8 cellular contexts compared by ENCODE assay signal in genomic region chr9:109119439-109120203, GRCh38. TPM values are rescaled to one million over a fixed set of nuclear protein-coding genes. Genes with fewer than 3 reads are reported as not detected.
DNase-seq lines count a peak whose midpoint lies in the region; FAIRE-seq and TF ChIP-seq lines count a peak whose summit lies in the region.

TSS of gene TMEM245 (minus strand) at chr9:109119947. CDS start at chr9:109119913, 34 bp downstream.

- FAIRE-seq in frontal cortex (lab: Jason Lieb, UNC), result peak; percentile 54

- no peaks in the 10 kb centered on the region for H3K36me3 ChIP-seq in neutrophil

- H3K4me1 ChIP-seq in neutrophil (ENCODE audit: control insufficient read depth in 1 of 2, insufficient read depth in 1 of 2, low read depth in 1 of 2, low read length in 1 of 2), result peaks cover 24 to 26% of the 10 kb centered on the region in 2 experiments

- H3K27ac ChIP-seq in neutrophil, result peak within 1 kb of the TSS; percentile 72
- H3K27ac ChIP-seq in substantia nigra (ENCODE audit: low read depth, low read length, poor library complexity, severe bottlenecking), result peak within 1 kb of the TSS; percentile 83

- in situ Hi-C loops in SK-MEL-5 (cut with HindIII; ENCODE audit: low pct_unique_long_range_greater_than_20kb, low sequenced_read_pairs), result no loop called here

- CTCF ChIA-PET in HEK293T (lab: Yijun Ruan, JAX), result no interaction called here

- H3K4me3 ChIP-seq in neutrophil (ENCODE audit: low read depth in 1 of 2, low read length in 1 of 2), result peak within 1 kb of the TSS; percentile 72 to 81

- H3K9me3 ChIP-seq in neutrophil, result no peaks in the 10 kb centered on the region

- DNase-seq in GF-D8 (lab: John Stamatoyannopoulos, UW) (peak; percentile 96), HEK293T (ENCODE audit: extremely low spot score) (peak; percentile 86), MV-4-11 (lab: John Stamatoyannopoulos, UW) (peak; percentile 99), SK-MEL-5 (ENCODE audit: low read depth, low spot score) (peak; percentile 99), frontal cortex (ENCODE audit: low spot score in 2 of 2) (peak; percentile 92 to 96), substantia nigra (lab: John Stamatoyannopoulos, UW) (peak; percentile 53 to 99 (median 95))
- peak; percentile 95 for DNase-seq in activated naive CD4-positive, alpha-beta T cell treated with Interleukin-2 at 50 U/mL for 16 hours

- no peak for TF ChIP-seq CTCF in neutrophil (IDR thresholded peaks at IDR 0.05)

- POLR2A ChIA-PET in HEK293T (lab: Yijun Ruan, JAX), result interaction anchor here (0.8 to 4.0 kb wide), 8 partner anchors 10 to 198 kb away, joined by 3 to 29 read pairs (median 4); no protein-coding TSS in a partner anchor

- H3K27me3 ChIP-seq in neutrophil, result no peaks in the 10 kb centered on the region

TF ChIP-seq in HEK293T, 16 proteins besides CTCF, POLR2A, EP300 and RAD21:
- TF ChIP-seq CTBP1 (IDR thresholded peaks at IDR 0.05; ENCODE audit: borderline replicate concordance), result no peak
- TF ChIP-seq NFRKB (IDR thresholded peaks at IDR 0.05), result no peak
- peak; percentile 74; the same call in 1 of the 2 replicates for TF ChIP-seq SUZ12 (IDR thresholded peaks at IDR 0.05)
- TF ChIP-seq PKNOX1 (IDR thresholded peaks at IDR 0.05), result peak; percentile 83

RNA-seq across cellular contexts. Expression of gene TMEM245, which starts in this region (rescaled TPM):
- total RNA-seq in SK-MEL-5 (2014; rRNA removed; shearing (Covaris generic)), result 52.3 and 60.0 TPM in 2 replicates
- polyA plus RNA-seq in SK-MEL-5 (2015; cell fraction: cytosol; rRNA removed), result 50.2 and 61.5 TPM in 2 replicates
- 18.5 and 20.3 TPM in 2 replicates for polyA plus RNA-seq in SK-MEL-5 (2015; cell fraction: nucleus; rRNA removed)
- total RNA-seq in frontal cortex, result 67.3 TPM

Comparison
In these comparisons a context has a peak if more than half of its experiments do, and no peak if none do; other contexts are left out.
1. Peak in every context shown above with its lines: DNase-seq, H3K4me3 ChIP-seq and H3K27ac ChIP-seq.